Comparison of ENCODE assay signal across 20 cellular contexts in genomic region chr3:25885544-25885943, GRCh38.
DNase-seq lines count a peak whose midpoint lies in the region; ATAC-seq and TF ChIP-seq lines count a peak whose summit lies in the region.
"Had no signal": no experiment of that assay in that cellular context is flagged by ENCODE, and none has a peak within 500 bp of the region (broad histone marks: within the 10 kb centered on the region; RNA-seq: fewer than 3 reads in every experiment).

No MANE protein-coding gene starts in this region.

- CTCF ChIA-PET in T-cell (lab: Charles Lee), result no interaction called here

- in situ Hi-C loops in astrocyte of the cerebellum (cut with HindIII; ENCODE audit: low sequenced_read_pairs), result no loop called here

- H3K9me3 Mint-ChIP-seq in naive thymus-derived CD8-positive, alpha-beta T cell, result peaks cover 0 to 2% (median 0%) of the 10 kb centered on the region in 9 donors
- no peaks in the 10 kb centered on the region for H3K9me3 Mint-ChIP-seq in T-cell

- H3K27me3 Mint-ChIP-seq in naive thymus-derived CD8-positive, alpha-beta T cell, result peaks cover 6 to 38% (median 12%) of the 10 kb centered on the region in 5 donors
- H3K27me3 Mint-ChIP-seq in T-cell, result peaks cover 12 to 27% of the 10 kb centered on the region in 2 donors

- no peak overlapping the region for H3K4me3 ChIP-seq in astrocyte of the cerebellum (ENCODE audit: low read depth, low read length)
- H3K4me3 ChIP-seq: HAP-1, left lung had no signal

- ATAC-seq in naive thymus-derived CD8-positive, alpha-beta T cell, result no peak
- no peak for ATAC-seq in T-cell (replicated peaks in 1 of 4)
- ATAC-seq in GM21381 (IDR thresholded peaks at IDR 0.05; ENCODE audit: unreplicated experiment), result no peak
- ATAC-seq: left lung had no signal

- DNase-seq in COLO829 (ENCODE audit: low spot score) (peak; percentile 98), HT1080 (ENCODE audit: low read depth) (peak; percentile 70), astrocyte of the cerebellum (ENCODE audit: low read depth) (peak; percentile 9), islet precursor cell (peak; percentile 88), GM10266 (ENCODE audit: extremely low spot score) (no peak), T-cell (no peak)
- DNase-seq in naive thymus-derived CD8-positive, alpha-beta T cell, result no peak
- DNase-seq: activated CD4-positive, alpha-beta T cell treated with anti-CD3 and anti-CD28 coated beads, Interleukin-2, amount 50 U/mL, for 48 hours; activated naive CD4-positive, alpha-beta T cell treated with Interleukin-2 at 50 U/mL for 16 hours; activated T-cell treated with anti-CD3 and anti-CD28 coated beads for 4 hours; aorta; CD4-positive, CD25-positive, alpha-beta regulatory T cell; left lung; MM.1S; NCI-H1694 treated with DMSO at 0.1 percent for 48 hours; NCI-H2227 treated with DMSO at 0.1 percent for 48 hours; Right ventricle myocardium superior; T-helper 1 cell had no signal

- POLR2A ChIA-PET in naive thymus-derived CD8-positive, alpha-beta T cell (lab: Charles Lee), result no interaction called here
- POLR2A ChIA-PET in T-cell (lab: Charles Lee), result no interaction called here

- H3K4me3 Mint-ChIP-seq in naive thymus-derived CD8-positive, alpha-beta T cell, result no peak overlapping the region
- H3K4me3 Mint-ChIP-seq in T-cell, result no peak overlapping the region
- H3K4me3 Mint-ChIP-seq: CD4-positive, CD25-positive, alpha-beta regulatory T cell had no signal

- H3K36me3 Mint-ChIP-seq in naive thymus-derived CD8-positive, alpha-beta T cell, result no peaks in the 10 kb centered on the region
- H3K36me3 Mint-ChIP-seq in T-cell, result no peaks in the 10 kb centered on the region
- H3K36me3 Mint-ChIP-seq: CD4-positive, CD25-positive, alpha-beta regulatory T cell had no signal

- no peak overlapping the region for H3K27ac Mint-ChIP-seq in naive thymus-derived CD8-positive, alpha-beta T cell
- H3K27ac Mint-ChIP-seq in T-cell, result no peak overlapping the region
- H3K27ac Mint-ChIP-seq: CD4-positive, CD25-positive, alpha-beta regulatory T cell had no signal

- no peaks in the 10 kb centered on the region for H3K4me1 Mint-ChIP-seq in naive thymus-derived CD8-positive, alpha-beta T cell
- no peaks in the 10 kb centered on the region for H3K4me1 Mint-ChIP-seq in T-cell
- H3K4me1 Mint-ChIP-seq: CD4-positive, CD25-positive, alpha-beta regulatory T cell had no signal

- TF ChIP-seq CTCF in astrocyte of the cerebellum (IDR thresholded peaks at IDR 0.05; ENCODE audit: low read depth, low read length, missing control alignments), result no peak
- TF ChIP-seq CTCF in GM10266 (IDR thresholded peaks at IDR 0.05; ENCODE audit: control insufficient read depth, insufficient read depth, low read depth, missing control alignments), result no peak

Comparison
In these comparisons a context has a peak if more than half of its experiments do, and no peak if none do; other contexts are left out.
1. DNase-seq: peak in COLO829 (single experiment), HT1080 (single experiment), astrocyte of the cerebellum (single experiment) and islet precursor cell (single experiment); none in naive thymus-derived CD8-positive, alpha-beta T cell (0 of 10), GM10266 (single experiment) and T-cell (0 of 34).